Comparison of ENCODE assay signal across 32 cellular contexts in genomic region chr10:93589648-93590562, GRCh38. TPM values are rescaled to one million over a fixed set of nuclear protein-coding genes. Genes with fewer than 3 reads are reported as not detected.
"Had no signal": no experiment of that assay in that cellular context is flagged by ENCODE, and none has a peak within 500 bp of the region (broad histone marks: within the 10 kb centered on the region; RNA-seq: fewer than 3 reads in every experiment).

No MANE protein-coding gene starts in this region.

- H3K27ac ChIP-seq: esophagus squamous epithelium, heart right ventricle, prostate gland, right atrium auricular region, sigmoid colon, testis, tibial artery had no signal

- H3K36me3 ChIP-seq: colonic mucosa, esophagus squamous epithelium, heart right ventricle, prostate gland, right atrium auricular region, sigmoid colon, tibial artery had no signal

- H3K27me3 ChIP-seq: colonic mucosa, esophagus squamous epithelium, heart right ventricle, right atrium auricular region, sigmoid colon, testis had no signal

- ATAC-seq: heart right ventricle; left colon; left ventricle myocardium superior; naive thymus-derived CD4-positive, alpha-beta T cell; stimulated activated effector memory CD8-positive, alpha-beta T cell treated with anti-CD3 and anti-CD28 coated beads, Interleukin-12 subunit alpha, Interleukin-12 subunit beta, amount 100 ng/mL, for 72 hours had no signal

- H3K4me1 ChIP-seq: colonic mucosa, prostate gland, right atrium auricular region, sigmoid colon, testis, tibial artery had no signal

- FAIRE-seq: endometrium, islet of Langerhans had no signal

- H3K9me3 ChIP-seq: colonic mucosa, esophagus squamous epithelium, heart right ventricle, prostate gland, right atrium auricular region, sigmoid colon, testis, tibial artery had no signal

- H3K4me3 ChIP-seq: colonic mucosa, esophagus squamous epithelium, heart right ventricle, lung, prostate gland, right atrium auricular region, sigmoid colon, testis, tibial artery had no signal

- DNase-seq: colonic mucosa; dermis blood vessel endothelial cell; effector memory CD4-positive, alpha-beta T cell; erythroblast; esophagus squamous epithelium; foreskin melanocyte; glutamatergic neuron; heart right ventricle; hippocampal formation; kidney glomerular epithelial cell; left colon; left ventricle myocardium superior; naive thymus-derived CD4-positive, alpha-beta T cell; nucleus accumbens; sigmoid colon; stimulated activated CD4-positive, alpha-beta T cell treated with anti-CD3 and anti-CD28 coated beads, Interleukin-2, amount 100 ng/mL, for 24 hours; stimulated activated CD4-positive, alpha-beta T cell treated with anti-CD3 and anti-CD28 coated beads, Interleukin-4, amount 100 ng/mL, for 24 hours; stimulated activated naive CD4-positive, alpha-beta T cell treated with Interleukin-2 at 50 U/mL for 16 hours; substantia nigra; testis; tibial artery had no signal

RNA-seq across cellular contexts. Expression of gene RBP4, which starts 11.1 kb away (rescaled TPM):
- total RNA-seq: dermis blood vessel endothelial cell; mononuclear cell; naive thymus-derived CD4-positive, alpha-beta T cell had no signal
- polyA plus RNA-seq: naive thymus-derived CD4-positive, alpha-beta T cell had no signal

RNA-seq across cellular contexts. Expression of gene PDE6C, which starts 22.4 kb away (rescaled TPM):
- total RNA-seq: chondrocyte; colonic mucosa; dermis blood vessel endothelial cell; esophagus squamous epithelium; heart right ventricle; left colon; left ventricle myocardium superior; lung; mononuclear cell; naive thymus-derived CD4-positive, alpha-beta T cell; osteocyte; prostate gland; right atrium auricular region; sigmoid colon; skeletal muscle tissue; testis; urinary bladder had no signal
- polyA plus RNA-seq: heart right ventricle; lung; naive thymus-derived CD4-positive, alpha-beta T cell; sigmoid colon had no signal

RNA-seq across cellular contexts. Expression of gene FFAR4, which starts 23.4 kb away (rescaled TPM):
- total RNA-seq: chondrocyte; dermis blood vessel endothelial cell; naive thymus-derived CD4-positive, alpha-beta T cell; osteocyte had no signal
- polyA plus RNA-seq: naive thymus-derived CD4-positive, alpha-beta T cell had no signal
